15 cellular contexts compared by ENCODE assay signal in genomic region chr6:17966451-17966850, GRCh38. TPM values are rescaled to one million over a fixed set of nuclear protein-coding genes. Genes with fewer than 3 reads are reported as not detected.
DNase-seq lines count a peak whose midpoint lies in the region; TF ChIP-seq lines count a peak whose summit lies in the region.
"Had no signal": no experiment of that assay in that cellular context is flagged by ENCODE, and none has a peak within 500 bp of the region (broad histone marks: within the 10 kb centered on the region; RNA-seq: fewer than 3 reads in every experiment).

No MANE protein-coding gene starts in this region.

- H3K4me1 ChIP-seq in ascending aorta (peaks cover 17 to 66% of the 10 kb centered on the region in 2 donors), muscle layer of duodenum (ENCODE audit: control insufficient read depth in 1 of 2, insufficient read depth in 2 of 2, low read length in 2 of 2) (peaks cover 0 to 31% of the 10 kb centered on the region in 2 donors), tibial artery (peaks cover 0 to 98% (median 64%) of the 10 kb centered on the region in 4 donors), adrenal gland (replicated peaks in 1 of 2) (peaks cover 9 to 33% of the 10 kb centered on the region in 2 donors)
- no peaks in the 10 kb centered on the region for H3K4me1 ChIP-seq in CD8-positive, alpha-beta memory T cell (ENCODE audit: insufficient read depth, low read length)
- H3K4me1 ChIP-seq: BE2C had no signal

- intact Hi-C loops in ascending aorta (cut with DNase I), result loop anchor here (5.0 kb wide), 2 partner anchors 34 to 76 kb away; no protein-coding TSS in a partner anchor
- intact Hi-C loops in tibial artery (cut with DNase I; ENCODE audit: low total_unique reads), result no loop called here
- intact Hi-C loops in adrenal gland (cut with DNase I), result no loop called here

- no peak overlapping the region for H3K27ac Mint-ChIP-seq in CD8-positive, alpha-beta memory T cell
- no peak overlapping the region for H3K27ac Mint-ChIP-seq in glutamatergic neuron (ENCODE audit: unreplicated experiment)
- H3K27ac Mint-ChIP-seq: CD4-positive, alpha-beta memory T cell had no signal

- no peak for TF ChIP-seq CTCF in ascending aorta (IDR thresholded peaks at IDR 0.05)
- no peak for TF ChIP-seq CTCF in tibial artery (IDR thresholded peaks at IDR 0.05)
- TF ChIP-seq CTCF in glutamatergic neuron (IDR thresholded peaks at IDR 0.05; ENCODE audit: partially characterized antibody, unreplicated experiment), result no peak
- TF ChIP-seq CTCF in adrenal gland (IDR thresholded peaks at IDR 0.05), result no peak

- DNase-seq in HCEC 1CT (peak; percentile 22), ascending aorta (ENCODE audit: low spot score in 2 of 2) (no peak), tibial artery (no peak), glutamatergic neuron (no peak), adrenal gland (no peak)
- DNase-seq in CD8-positive, alpha-beta memory T cell, result no peak
- DNase-seq: ACHN; BE2C; CD4-positive, alpha-beta memory T cell; Kasumi-1; NCI-H1417 treated with DMSO at 0.1 percent for 48 hours; NCI-H2029 treated with DMSO at 0.1 percent for 48 hours; NCI-H510A treated with DMSO at 0.1 percent for 48 hours; Right ventricle myocardium superior had no signal

- WGBS in adrenal gland, 4 donors, result 89 to 95% (median 90%) methylated on average over 2 of the region's 2 CpGs

- peak overlapping the region; percentile 84 to 89 for H3K27ac ChIP-seq in ascending aorta
- peak overlapping the region; percentile 0 for H3K27ac ChIP-seq in muscle layer of duodenum (ENCODE audit: low read length)
- H3K27ac ChIP-seq in tibial artery, result peak overlapping the region; percentile 75 to 80
- no peak overlapping the region for H3K27ac ChIP-seq in CD8-positive, alpha-beta memory T cell (ENCODE audit: low read depth, low read length)
- no peak overlapping the region for H3K27ac ChIP-seq in adrenal gland

- CTCF ChIA-PET in CD8-positive, alpha-beta memory T cell (lab: Charles Lee), result no interaction called here

- H3K27me3 Mint-ChIP-seq in CD8-positive, alpha-beta memory T cell, result peaks cover 5 to 10% of the 10 kb centered on the region in 2 donors
- no peaks in the 10 kb centered on the region for H3K27me3 Mint-ChIP-seq in glutamatergic neuron (ENCODE audit: unreplicated experiment)

- peaks cover 0 to 1% (median 0%) of the 10 kb centered on the region in 3 donors for H3K36me3 Mint-ChIP-seq in CD8-positive, alpha-beta memory T cell
- no peaks in the 10 kb centered on the region for H3K36me3 Mint-ChIP-seq in glutamatergic neuron (ENCODE audit: unreplicated experiment)
- H3K36me3 Mint-ChIP-seq: CD4-positive, alpha-beta memory T cell had no signal

- H3K4me1 Mint-ChIP-seq in CD8-positive, alpha-beta memory T cell, result no peaks in the 10 kb centered on the region
- peaks cover 27% of the 10 kb centered on the region for H3K4me1 Mint-ChIP-seq in glutamatergic neuron (ENCODE audit: low read depth, unreplicated experiment)

- H3K4me3 Mint-ChIP-seq in CD8-positive, alpha-beta memory T cell, result no peak overlapping the region
- H3K4me3 Mint-ChIP-seq in glutamatergic neuron (ENCODE audit: unreplicated experiment), result no peak overlapping the region
- H3K4me3 Mint-ChIP-seq: CD4-positive, alpha-beta memory T cell had no signal

- H3K9me3 Mint-ChIP-seq in CD8-positive, alpha-beta memory T cell, result peaks cover 0 to 2% (median 0%) of the 10 kb centered on the region in 5 donors
- no peaks in the 10 kb centered on the region for H3K9me3 Mint-ChIP-seq in glutamatergic neuron (ENCODE audit: unreplicated experiment)
- H3K9me3 Mint-ChIP-seq: CD4-positive, alpha-beta memory T cell had no signal

- no peak overlapping the region for H3K4me3 ChIP-seq in ascending aorta
- no peak overlapping the region for H3K4me3 ChIP-seq in muscle layer of duodenum (ENCODE audit: low read depth in 1 of 2, low read length in 2 of 2)
- no peak overlapping the region for H3K4me3 ChIP-seq in tibial artery
- no peak overlapping the region for H3K4me3 ChIP-seq in CD8-positive, alpha-beta memory T cell (ENCODE audit: low read length)
- H3K4me3 ChIP-seq in adrenal gland, result no peak overlapping the region

- POLR2A ChIA-PET in CD8-positive, alpha-beta memory T cell (lab: Charles Lee), result no interaction called here

- no peaks in the 10 kb centered on the region for H3K27me3 ChIP-seq in ascending aorta
- no peaks in the 10 kb centered on the region for H3K27me3 ChIP-seq in muscle layer of duodenum (ENCODE audit: low read depth, low read length)
- no peaks in the 10 kb centered on the region for H3K27me3 ChIP-seq in tibial artery
- no peaks in the 10 kb centered on the region for H3K27me3 ChIP-seq in CD8-positive, alpha-beta memory T cell (ENCODE audit: insufficient read depth, low read length, poor library complexity, severe bottlenecking)
- no peaks in the 10 kb centered on the region for H3K27me3 ChIP-seq in adrenal gland
- H3K27me3 ChIP-seq: BE2C had no signal

- TF ChIP-seq POLR2A in adrenal gland (IDR thresholded peaks at IDR 0.05), result no peak

- H3K36me3 ChIP-seq in ascending aorta, result no peaks in the 10 kb centered on the region
- H3K36me3 ChIP-seq in muscle layer of duodenum (ENCODE audit: control insufficient read depth in 1 of 2, insufficient read depth in 2 of 2, low read length in 2 of 2), result no peaks in the 10 kb centered on the region
- no peaks in the 10 kb centered on the region for H3K36me3 ChIP-seq in tibial artery
- no peaks in the 10 kb centered on the region for H3K36me3 ChIP-seq in CD8-positive, alpha-beta memory T cell (ENCODE audit: insufficient read depth, low read length)
- no peaks in the 10 kb centered on the region for H3K36me3 ChIP-seq in adrenal gland (replicated peaks in 1 of 2)
- H3K36me3 ChIP-seq: BE2C had no signal

- H3K9me3 ChIP-seq in ascending aorta (no peaks in the 10 kb centered on the region), muscle layer of duodenum (ENCODE audit: control insufficient read depth in 1 of 2, low read length in 2 of 2) (no peaks in the 10 kb centered on the region), tibial artery (no peaks in the 10 kb centered on the region), adrenal gland (replicated peaks in 1 of 3) (no peaks in the 10 kb centered on the region)
- no peaks in the 10 kb centered on the region for H3K9me3 ChIP-seq in CD8-positive, alpha-beta memory T cell (ENCODE audit: low read length)
- H3K9me3 ChIP-seq: BE2C had no signal

RNA-seq across cellular contexts. Expression of gene KIF13A, which starts 21.0 kb away (rescaled TPM):
- total RNA-seq in ascending aorta (28.9 TPM), glutamatergic neuron (ENCODE audit: unreplicated experiment) (26.7 TPM), adrenal gland (10 to 100 TPM; 27.3 to 91.6 (median 57.6) TPM)
- total RNA-seq in CD8-positive, alpha-beta memory T cell, result under 1 TPM; 0.18 to 0.60 TPM
- 0.12 TPM for polyA plus RNA-seq in CD8-positive, alpha-beta memory T cell
- polyA plus RNA-seq in adrenal gland, result 10 to 100 TPM; 17.4 to 25.3 (median 17.9) TPM

Comparison
In these comparisons a context has a peak if more than half of its experiments do, and no peak if none do; other contexts are left out.
1. H3K27ac ChIP-seq: peak in ascending aorta (2 of 2), muscle layer of duodenum (single experiment) and tibial artery (2 of 2); none in CD8-positive, alpha-beta memory T cell (single experiment) and adrenal gland (0 of 5).
2. RNA of gene KIF13A, which starts 21.0 kb away (total RNA-seq): 27.3 to 91.6 TPM in adrenal gland, 28.9 TPM in ascending aorta (single experiment) and 26.7 TPM in glutamatergic neuron (single experiment); 0.18 to 0.60 TPM in CD8-positive, alpha-beta memory T cell; every median in the first group is over 10 times any median in the second.